30 cellular contexts compared by ENCODE assay signal in the genomic region with DNA sequence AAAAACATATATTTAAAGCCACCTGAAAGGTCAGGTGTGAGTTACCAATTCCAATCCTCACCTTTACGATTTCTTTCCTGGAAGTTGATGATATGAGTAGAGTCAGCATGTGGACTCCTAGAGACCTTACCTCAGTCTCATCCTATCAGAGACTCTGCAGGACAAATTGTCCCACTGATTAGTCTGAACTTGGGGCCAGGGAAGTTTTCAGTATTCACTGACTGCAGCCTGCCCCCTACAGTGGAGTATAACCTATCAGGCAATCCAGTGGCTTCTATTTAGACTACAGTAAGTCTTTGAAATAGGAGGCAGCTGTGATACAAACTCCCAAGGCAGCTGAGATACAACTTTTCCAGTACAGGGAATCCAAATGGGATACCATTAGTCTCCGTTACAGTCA.
"Had no signal": no experiment of that assay in that cellular context is flagged by ENCODE, and none has a peak within 500 bp of the region (broad histone marks: within the 10 kb centered on the region; RNA-seq: fewer than 3 reads in every experiment).

No MANE protein-coding gene starts in this region.

- H3K27ac Mint-ChIP-seq: activated CD4-positive, alpha-beta T cell treated with anti-CD3 and anti-CD28 coated beads, Interleukin-2, amount 10 ng/mL, durations not matched to agents 24 days and 14 days; activated CD8-positive, alpha-beta T cell treated with anti-CD3 and anti-CD28 coated beads for 36 hours; activated naive CD8-positive, alpha-beta T cell treated with anti-CD3 and anti-CD28 coated beads for 36 hours; activated T-cell treated with anti-CD3 and anti-CD28 coated beads, Interleukin-2, amount 50 U/mL, for 72 hours; activated T-helper 17 cell treated with anti-CD3 and anti-CD28 coated beads, Interleukin-2, amount 50 U/mL, for 72 hours; T-cell; T-helper 17 cell had no signal

- ATAC-seq: activated CD8-positive, alpha-beta T cell treated with anti-CD3 and anti-CD28 coated beads for 36 hours; activated T-cell treated with anti-CD3 and anti-CD28 coated beads, Interleukin-2, amount 50 U/mL, for 72 hours; activated T-helper 17 cell treated with anti-CD3 and anti-CD28 coated beads, Interleukin-2, amount 50 U/mL, for 72 hours; T-cell; T-helper 17 cell had no signal

- H3K4me3 Mint-ChIP-seq: activated CD4-positive, alpha-beta T cell treated with anti-CD3 and anti-CD28 coated beads, Interleukin-2, amount 10 ng/mL, durations not matched to agents 24 days and 14 days; activated CD8-positive, alpha-beta T cell treated with anti-CD3 and anti-CD28 coated beads for 36 hours; activated naive CD8-positive, alpha-beta T cell treated with anti-CD3 and anti-CD28 coated beads for 36 hours; activated T-cell treated with anti-CD3 and anti-CD28 coated beads, Interleukin-2, amount 50 U/mL, for 72 hours; activated T-helper 17 cell treated with anti-CD3 and anti-CD28 coated beads, Interleukin-2, amount 50 U/mL, for 72 hours; central memory CD8-positive, alpha-beta T cell; T-cell; T-helper 17 cell had no signal

- H3K27me3 ChIP-seq: ascending aorta, cardiac muscle cell, SJCRH30 had no signal

- H3K27me3 Mint-ChIP-seq: activated CD4-positive, alpha-beta T cell treated with anti-CD3 and anti-CD28 coated beads, Interleukin-2, amount 10 ng/mL, durations not matched to agents 24 days and 14 days; activated CD8-positive, alpha-beta T cell treated with anti-CD3 and anti-CD28 coated beads for 36 hours; activated naive CD8-positive, alpha-beta T cell treated with anti-CD3 and anti-CD28 coated beads for 36 hours; activated T-helper 17 cell treated with anti-CD3 and anti-CD28 coated beads, Interleukin-2, amount 50 U/mL, for 72 hours; central memory CD8-positive, alpha-beta T cell; T-cell; T-helper 17 cell had no signal

- H3K4me3 ChIP-seq: ascending aorta, cardiac muscle cell, SJCRH30 had no signal

- H3K4me2 ChIP-seq: SK-N-SH had no signal

- DNase-seq: activated CD4-positive, alpha-beta T cell treated with anti-CD3 and anti-CD28 coated beads, Interleukin-2, amount 10 ng/mL, durations not matched to agents 24 days and 14 days; activated CD4-positive, alpha-beta T cell treated with anti-CD3 and anti-CD28 coated beads, Interleukin-2, amount 50 U/mL, for 4 hours; activated CD8-positive, alpha-beta T cell treated with anti-CD3 and anti-CD28 coated beads for 36 hours; activated effector memory CD4-positive, alpha-beta T cell treated with anti-CD3 and anti-CD28 coated beads, Interleukin-2, amount 50 U/mL, for 16 hours; activated naive CD4-positive, alpha-beta T cell; activated naive CD4-positive, alpha-beta T cell treated with anti-CD3 and anti-CD28 coated beads, Interleukin-2, amount 50 U/mL, for 16 hours; activated naive CD8-positive, alpha-beta T cell treated with anti-CD3 and anti-CD28 coated beads for 36 hours; activated T-cell treated with anti-CD3 and anti-CD28 coated beads, Interleukin-2, amount 50 U/mL, for 1 hour; activated T-cell treated with anti-CD3 and anti-CD28 coated beads, Interleukin-2, amount 50 U/mL, for 72 hours; amniotic stem cell; NCI-H1105; NCI-H1417 treated with DMSO at 0.1 percent for 48 hours; NCI-H187 treated with DMSO at 0.1 percent for 48 hours; NCI-H2081; NCI-H226; NCI-H446 treated with DMSO at 0.1 percent for 48 hours; NCI-H524; NCI-H69; OCI-M1; SHP77; SJCRH30; SK-N-SH; T-cell; T-helper 17 cell; T-helper 9 cell; WERI-Rb-1 had no signal

- H3K36me3 Mint-ChIP-seq: activated naive CD8-positive, alpha-beta T cell treated with anti-CD3 and anti-CD28 coated beads for 36 hours; T-cell had no signal

- H3K27ac ChIP-seq: ascending aorta, cardiac muscle cell, SJCRH30, WERI-Rb-1 had no signal

- H3K9me3 Mint-ChIP-seq: activated naive CD8-positive, alpha-beta T cell treated with anti-CD3 and anti-CD28 coated beads for 36 hours had no signal

- H3K36me3 ChIP-seq: ascending aorta, cardiac muscle cell, SJCRH30, WERI-Rb-1 had no signal

- H3K9ac ChIP-seq: SK-N-SH had no signal

- H3K9me3 ChIP-seq: ascending aorta, SJCRH30, SK-N-SH had no signal

- H3K4me1 ChIP-seq: ascending aorta, SJCRH30 had no signal

- H3K4me1 Mint-ChIP-seq: activated CD4-positive, alpha-beta T cell treated with anti-CD3 and anti-CD28 coated beads, Interleukin-2, amount 10 ng/mL, durations not matched to agents 24 days and 14 days; activated naive CD8-positive, alpha-beta T cell treated with anti-CD3 and anti-CD28 coated beads for 36 hours; activated T-helper 17 cell treated with anti-CD3 and anti-CD28 coated beads, Interleukin-2, amount 50 U/mL, for 72 hours; central memory CD8-positive, alpha-beta T cell; T-cell; T-helper 17 cell had no signal
